In the genomic region with DNA sequence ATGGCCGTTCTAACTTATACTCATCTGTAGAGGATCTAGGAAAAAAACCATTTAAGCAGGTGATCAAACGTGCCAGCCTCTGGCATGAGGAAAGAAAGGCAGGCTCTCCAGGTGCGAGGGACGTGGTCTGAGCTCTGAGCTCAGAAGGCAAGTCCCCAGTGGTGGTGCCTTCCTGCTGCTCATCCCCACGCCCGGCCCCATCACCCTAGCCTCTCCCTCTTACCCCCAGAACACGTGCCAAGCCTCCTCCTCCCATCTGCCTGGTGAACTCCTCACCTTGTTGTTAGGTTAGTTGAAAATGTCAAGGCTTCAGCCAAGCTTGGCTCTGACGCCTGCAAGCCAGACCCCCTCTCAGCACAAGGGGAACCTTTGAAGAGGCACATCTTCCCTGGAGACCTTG, we compare ENCODE assay signal across 37 cellular contexts.
"Had no signal": no experiment of that assay in that cellular context is flagged by ENCODE, and none has a peak within 500 bp of the region (broad histone marks: within the 10 kb centered on the region; RNA-seq: fewer than 3 reads in every experiment).

No MANE protein-coding gene starts in this region.

- H3K9me3 Mint-ChIP-seq: activated CD8-positive, alpha-beta T cell treated with anti-CD3 and anti-CD28 coated beads for 36 hours; activated naive CD4-positive, alpha-beta T cell treated with anti-CD3 and anti-CD28 coated beads, Interleukin-2, amount 50 U/mL, for 24 hours; activated naive CD8-positive, alpha-beta T cell treated with anti-CD3 and anti-CD28 coated beads, Interleukin-2, amount 10 ng/mL, durations not matched to agents 7 days and 5 days; activated T-cell treated with anti-CD3 and anti-CD28 coated beads, Interleukin-2, amount 50 U/mL, for 72 hours; activated T-helper 17 cell treated with anti-CD3 and anti-CD28 coated beads, Interleukin-2, amount 50 U/mL, for 72 hours had no signal

- DNase-seq: activated CD4-positive, alpha-beta T cell treated with anti-CD3 and anti-CD28 coated beads for 1 hour; activated CD4-positive, alpha-beta T cell treated with anti-CD3 and anti-CD28 coated beads for 48 hours; activated CD4-positive, alpha-beta T cell treated with anti-CD3 and anti-CD28 coated beads, Interleukin-2, amount 50 U/mL, for 4 hours; activated CD4-positive, CD25-positive, alpha-beta regulatory T cell; activated CD8-positive, alpha-beta T cell treated with anti-CD3 and anti-CD28 coated beads for 36 hours; activated effector memory CD4-positive, alpha-beta T cell treated with anti-CD3 and anti-CD28 coated beads, Interleukin-2, amount 50 U/mL, for 16 hours; activated naive CD4-positive, alpha-beta T cell treated with Interleukin-2 at 50 U/mL for 16 hours; activated naive CD8-positive, alpha-beta T cell treated with anti-CD3 and anti-CD28 coated beads, Interleukin-2, amount 10 ng/mL, durations not matched to agents 7 days and 5 days; activated T-cell treated with anti-CD3 and anti-CD28 coated beads, Interleukin-2, amount 50 U/mL, for 1 hour; activated T-cell treated with anti-CD3 and anti-CD28 coated beads, Interleukin-2, amount 50 U/mL, for 72 hours; amygdala; body of pancreas; Karpas-422; NCI-H1105; NCI-H1417 treated with DMSO at 0.1 percent for 48 hours; NCI-H187 treated with DMSO at 0.1 percent for 48 hours; NCI-H2081; NCI-H2171 treated with DMSO at 0.1 percent for 48 hours; NCI-H2227 treated with DMSO at 0.1 percent for 48 hours; NCI-H446; NCI-H510A treated with DMSO at 0.1 percent for 48 hours; NCI-H526 treated with DMSO at 0.1 percent for 48 hours; NCI-H774; RPMI8226; SIG-M5; SW 1271; T-helper 1 cell; T-helper 2 cell; T-helper 9 cell had no signal

- H3K27ac ChIP-seq: body of pancreas, breast epithelium, VCaP had no signal

- H3K9me3 ChIP-seq: body of pancreas, breast epithelium had no signal

- H3K27ac Mint-ChIP-seq: activated CD8-positive, alpha-beta T cell treated with anti-CD3 and anti-CD28 coated beads for 36 hours; activated naive CD4-positive, alpha-beta T cell treated with anti-CD3 and anti-CD28 coated beads, Interleukin-2, amount 50 U/mL, for 24 hours; activated naive CD8-positive, alpha-beta T cell treated with anti-CD3 and anti-CD28 coated beads, Interleukin-2, amount 10 ng/mL, durations not matched to agents 7 days and 5 days; activated T-cell treated with anti-CD3 and anti-CD28 coated beads, Interleukin-2, amount 50 U/mL, for 72 hours; activated T-helper 17 cell treated with anti-CD3 and anti-CD28 coated beads, Interleukin-2, amount 50 U/mL, for 72 hours had no signal

- H3K27me3 ChIP-seq: body of pancreas had no signal

- H3K4me3 ChIP-seq: body of pancreas, breast epithelium had no signal

- H3K4me1 ChIP-seq: body of pancreas, breast epithelium had no signal

- ATAC-seq: activated CD8-positive, alpha-beta T cell treated with anti-CD3 and anti-CD28 coated beads for 36 hours; activated T-cell treated with anti-CD3 and anti-CD28 coated beads, Interleukin-2, amount 50 U/mL, for 72 hours; activated T-helper 17 cell treated with anti-CD3 and anti-CD28 coated beads, Interleukin-2, amount 50 U/mL, for 72 hours; body of pancreas; Panc1; Right ventricle myocardium inferior had no signal

- H3K27me3 Mint-ChIP-seq: activated CD8-positive, alpha-beta T cell treated with anti-CD3 and anti-CD28 coated beads for 36 hours; activated naive CD8-positive, alpha-beta T cell treated with anti-CD3 and anti-CD28 coated beads, Interleukin-2, amount 10 ng/mL, durations not matched to agents 7 days and 5 days; activated T-helper 17 cell treated with anti-CD3 and anti-CD28 coated beads, Interleukin-2, amount 50 U/mL, for 72 hours had no signal

- FAIRE-seq: astrocyte, colon had no signal

- H3K4me1 Mint-ChIP-seq: activated naive CD4-positive, alpha-beta T cell treated with anti-CD3 and anti-CD28 coated beads, Interleukin-2, amount 50 U/mL, for 24 hours; activated naive CD8-positive, alpha-beta T cell treated with anti-CD3 and anti-CD28 coated beads, Interleukin-2, amount 10 ng/mL, durations not matched to agents 7 days and 5 days; activated T-helper 17 cell treated with anti-CD3 and anti-CD28 coated beads, Interleukin-2, amount 50 U/mL, for 72 hours had no signal

- H3K4me3 Mint-ChIP-seq: activated CD8-positive, alpha-beta T cell treated with anti-CD3 and anti-CD28 coated beads for 36 hours; activated naive CD4-positive, alpha-beta T cell treated with anti-CD3 and anti-CD28 coated beads, Interleukin-2, amount 50 U/mL, for 24 hours; activated naive CD8-positive, alpha-beta T cell treated with anti-CD3 and anti-CD28 coated beads, Interleukin-2, amount 10 ng/mL, durations not matched to agents 7 days and 5 days; activated T-cell treated with anti-CD3 and anti-CD28 coated beads, Interleukin-2, amount 50 U/mL, for 72 hours; activated T-helper 17 cell treated with anti-CD3 and anti-CD28 coated beads, Interleukin-2, amount 50 U/mL, for 72 hours had no signal

- H3K36me3 Mint-ChIP-seq: activated naive CD4-positive, alpha-beta T cell treated with anti-CD3 and anti-CD28 coated beads, Interleukin-2, amount 50 U/mL, for 24 hours; activated naive CD8-positive, alpha-beta T cell treated with anti-CD3 and anti-CD28 coated beads, Interleukin-2, amount 10 ng/mL, durations not matched to agents 7 days and 5 days had no signal

- H3K36me3 ChIP-seq: breast epithelium had no signal
